Comparison of ENCODE assay signal across 19 cellular contexts in the genomic region with DNA sequence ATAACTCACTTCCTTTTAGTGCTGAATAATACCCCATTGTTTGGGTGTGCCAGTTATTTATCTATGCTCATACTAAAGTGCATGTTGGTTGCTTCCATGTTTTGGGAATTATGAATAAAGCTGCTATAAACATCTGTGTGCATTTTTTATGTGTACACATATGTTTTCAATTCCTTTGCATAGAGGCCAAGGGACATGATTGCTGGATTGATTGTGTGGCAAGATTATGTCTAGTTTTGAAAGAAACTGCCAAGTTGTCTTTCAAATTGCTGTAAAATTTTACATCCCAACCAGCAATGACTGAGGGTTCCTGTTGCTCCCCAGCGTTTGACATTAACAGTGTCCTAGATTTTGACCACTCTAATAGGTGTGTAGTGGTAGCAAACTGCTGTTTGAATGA.
"Had no signal": no experiment of that assay in that cellular context is flagged by ENCODE, and none has a peak within 500 bp of the region (broad histone marks: within the 10 kb centered on the region; RNA-seq: fewer than 3 reads in every experiment).

No MANE protein-coding gene starts in this region.

- FAIRE-seq: endothelial cell of umbilical vein, pancreas, small intestine had no signal

- H3K4me3 ChIP-seq: colonic mucosa, gastrocnemius medialis, pancreas, stomach, thoracic aorta, transverse colon had no signal

- ATAC-seq: gastrocnemius medialis; left lobe of liver; natural killer cell treated with Interleukin-12 subunit alpha and Interleukin-12 subunit beta and Interleukin-15 and Interleukin-18, amount 100 ng/mL, for 72 hours; pancreas; right cardiac atrium had no signal

- H3K36me3 ChIP-seq: colonic mucosa, gastrocnemius medialis, pancreas, stomach, thoracic aorta, transverse colon had no signal

- DNase-seq: colonic mucosa; effector CD4-positive, alpha-beta T cell; endodermal cell; erythroblast; gastrocnemius medialis; islet precursor cell; occipital lobe; pancreas; right cardiac atrium; small intestine; stimulated activated CD4-positive, alpha-beta T cell treated with anti-CD3 and anti-CD28 coated beads, Interleukin-12 subunit alpha, Interleukin-12 subunit beta, amount 100 ng/mL, for 4 hours; stimulated activated naive CD4-positive, alpha-beta T cell; stomach; substantia nigra; transverse colon had no signal

- H3K27me3 ChIP-seq: colonic mucosa, gastrocnemius medialis, pancreas, stomach, transverse colon had no signal
